Comparison of ENCODE assay signal across 28 cellular contexts in genomic region chr12:1470051-1470450, GRCh38.
A peak's percentile ranks its signal among the peaks of the same experiment; 100 is the strongest.
DNase-seq lines count a peak whose midpoint lies in the region; ATAC-seq and TF ChIP-seq lines count a peak whose summit lies in the region.
"Had no signal": no experiment of that assay in that cellular context is flagged by ENCODE, and none has a peak within 500 bp of the region (broad histone marks: within the 10 kb centered on the region; RNA-seq: fewer than 3 reads in every experiment).

No MANE protein-coding gene starts in this region.

- peak overlapping the region; percentile 20 for H3K9ac ChIP-seq in adipocyte (ENCODE audit: low read length)
- H3K9ac ChIP-seq: BLaER1 had no signal

- H3K4me3 ChIP-seq in Panc1 (ENCODE audit: low read depth in 2 of 2, low read length in 2 of 2) (no peak overlapping the region), adipocyte (ENCODE audit: low read length) (no peak overlapping the region), heart right ventricle (no peak overlapping the region), testis (no peak overlapping the region), A673 (ENCODE audit: low read depth, low read length, poor library complexity, severe bottlenecking) (no peak overlapping the region)
- H3K4me3 ChIP-seq: BLaER1, coronary artery, ovary, PC-9, smooth muscle cell had no signal

- CTCF ChIA-PET in Panc1 (lab: Charles Lee) (no interaction called here), A673 (lab: Charles Lee) (no interaction called here)

- H3K4me1 ChIP-seq in Panc1 (ENCODE audit: control insufficient read depth, insufficient read depth, low read length) (peaks cover 21% of the 10 kb centered on the region), adipocyte (ENCODE audit: control insufficient read depth, insufficient read depth, low read length) (peaks cover 41% of the 10 kb centered on the region), heart right ventricle (peaks cover 10 to 57% (median 41%) of the 10 kb centered on the region in 9 donors), testis (peaks cover 19% of the 10 kb centered on the region), A673 (ENCODE audit: insufficient read depth, low read length, poor library complexity, severe bottlenecking) (peaks cover 6% of the 10 kb centered on the region)

- intact Hi-C loops in Panc1 (cut with micrococcal nuclease; ENCODE audit: unreplicated experiment) (no loop called here), heart right ventricle (cut with DNase I) (no loop called here), testis (cut with DNase I; ENCODE audit: low total_unique reads) (no loop called here), A673 (cut with micrococcal nuclease; ENCODE audit: unreplicated experiment) (no loop called here)

- in situ Hi-C loops in Panc1 (cut with HindIII; ENCODE audit: low pct_unique_long_range_greater_than_20kb, low sequenced_read_pairs) = no loop called here

- H3K36me3 ChIP-seq in Panc1 (ENCODE audit: control insufficient read depth, insufficient read depth, low read length) (no peaks in the 10 kb centered on the region), adipocyte (ENCODE audit: control insufficient read depth, insufficient read depth, low read length, severe bottlenecking) (no peaks in the 10 kb centered on the region), heart right ventricle (peaks cover 0 to 13% (median 0%) of the 10 kb centered on the region in 9 donors), testis (ENCODE audit: low read depth, missing control alignments) (no peaks in the 10 kb centered on the region), A673 (ENCODE audit: insufficient read depth, low read length, poor library complexity, severe bottlenecking) (no peaks in the 10 kb centered on the region)
- H3K36me3 ChIP-seq: ovary, WERI-Rb-1 had no signal

- TF ChIP-seq CTCF in Panc1 (IDR thresholded peaks at IDR 0.05) (no peak), heart right ventricle (IDR thresholded peaks at IDR 0.05) (no peak), testis (IDR thresholded peaks at IDR 0.05) (no peak), A673 (conservative IDR thresholded peaks at IDR 0.05; ENCODE audit: low read depth, low read length) (no peak)

- WGBS in heart right ventricle, 2 donors = 9 to 17% methylated on average over 5 of the region's 5 CpGs
- WGBS in testis, 2 donors = 54 to 64% methylated on average over 5 of the region's 5 CpGs

- BruUV-seq in Panc1 (replicated peaks; lab: Mats Ljungman, UMichigan) = no TSS peak
- BruUV-seq in A673 (replicated peaks; lab: Mats Ljungman, UMichigan) = no TSS peak

- DNase-seq in Panc1 (ENCODE audit: low read depth, low spot score) (no peak), adipocyte (ENCODE audit: low read depth) (no peak), heart right ventricle (peak in 1 of 2 donors; percentile 29), testis (peak; percentile 57), AG20443 (ENCODE audit: low spot score) (no peak), A673 (ENCODE audit: low spot score) (no peak)
- DNase-seq: activated CD4-positive, alpha-beta T cell treated with anti-CD3 and anti-CD28 coated beads for 48 hours; activated CD8-positive, alpha-beta memory T cell treated with anti-CD3 and anti-CD28 coated beads for 24 hours; activated effector memory CD4-positive, alpha-beta T cell treated with Interleukin-2 at 50 U/mL for 16 hours; activated T-cell treated with anti-CD3 and anti-CD28 coated beads for 4 hours; effector CD8-positive, alpha-beta T cell; foreskin melanocyte; NCI-H1417 treated with DMSO at 0.1 percent for 48 hours; NCI-H2029 treated with DMSO at 0.1 percent for 48 hours; NCI-H226; NCI-H526 treated with DMSO at 0.1 percent for 48 hours; nephron progenitor cell; ovary; PC-9; SHP77 treated with DMSO at 0.1 percent for 48 hours; stimulated activated naive CD4-positive, alpha-beta T cell treated with Interleukin-2 at 50 U/mL for 16 hours; T-helper 2 cell; WERI-Rb-1 had no signal

- H3K27me3 ChIP-seq in Panc1 (ENCODE audit: control insufficient read depth, insufficient read depth, low read length) = no peaks in the 10 kb centered on the region
- H3K27me3 ChIP-seq in adipocyte (replicated peaks; ENCODE audit: control insufficient read depth, insufficient read depth, low read length) = no peaks in the 10 kb centered on the region
- no peaks in the 10 kb centered on the region for H3K27me3 ChIP-seq in heart right ventricle
- no peaks in the 10 kb centered on the region for H3K27me3 ChIP-seq in testis
- no peaks in the 10 kb centered on the region for H3K27me3 ChIP-seq in A673 (replicated peaks; ENCODE audit: insufficient read depth, low read depth, low read length, poor library complexity)
- H3K27me3 ChIP-seq: BLaER1, ovary had no signal

- peak overlapping the region; percentile 13; the same call in 1 of the 2 replicates for H3K27ac ChIP-seq in Panc1 (ENCODE audit: low read length)
- no peak overlapping the region for H3K27ac ChIP-seq in heart right ventricle
- no peak overlapping the region for H3K27ac ChIP-seq in testis
- H3K27ac ChIP-seq in A673 (ENCODE audit: low read depth, low read length, poor library complexity, severe bottlenecking) = no peak overlapping the region
- H3K27ac ChIP-seq: BLaER1, ovary, PC-9, WERI-Rb-1 had no signal

- ATAC-seq in Panc1 (no peak), heart right ventricle (peak; percentile 34 to 79 (median 69)), HG03025 (IDR thresholded peaks at IDR 0.05; ENCODE audit: low FRiP score, unreplicated experiment) (no peak)
- ATAC-seq: activated naive CD4-positive, alpha-beta T cell treated with anti-CD3 and anti-CD28 coated beads, Interleukin-2, amount 50 U/mL, for 72 hours had no signal

- POLR2A ChIA-PET in Panc1 (lab: Charles Lee) (no interaction called here), A673 (lab: Charles Lee; ENCODE audit: low non-redundant PET) (no interaction called here)

- H3K9me3 ChIP-seq in Panc1 (ENCODE audit: control insufficient read depth, insufficient read depth, low read depth, low read length) (no peaks in the 10 kb centered on the region), adipocyte (ENCODE audit: control insufficient read depth, low read length) (no peaks in the 10 kb centered on the region), heart right ventricle (no peaks in the 10 kb centered on the region), testis (no peaks in the 10 kb centered on the region), A673 (ENCODE audit: low read depth, low read length, poor library complexity, severe bottlenecking) (no peaks in the 10 kb centered on the region)
- H3K9me3 ChIP-seq: BLaER1, ovary had no signal

- no peak for TF ChIP-seq POLR2A in testis (IDR thresholded peaks at IDR 0.05)

Comparison
In these comparisons a context has a peak if more than half of its experiments do, and no peak if none do; other contexts are left out.
1. ATAC-seq: peak in heart right ventricle (8 of 8); none in Panc1 (single experiment) and HG03025 (single experiment).